Comparison of ENCODE assay signal across 8 cellular contexts in the genomic region with DNA sequence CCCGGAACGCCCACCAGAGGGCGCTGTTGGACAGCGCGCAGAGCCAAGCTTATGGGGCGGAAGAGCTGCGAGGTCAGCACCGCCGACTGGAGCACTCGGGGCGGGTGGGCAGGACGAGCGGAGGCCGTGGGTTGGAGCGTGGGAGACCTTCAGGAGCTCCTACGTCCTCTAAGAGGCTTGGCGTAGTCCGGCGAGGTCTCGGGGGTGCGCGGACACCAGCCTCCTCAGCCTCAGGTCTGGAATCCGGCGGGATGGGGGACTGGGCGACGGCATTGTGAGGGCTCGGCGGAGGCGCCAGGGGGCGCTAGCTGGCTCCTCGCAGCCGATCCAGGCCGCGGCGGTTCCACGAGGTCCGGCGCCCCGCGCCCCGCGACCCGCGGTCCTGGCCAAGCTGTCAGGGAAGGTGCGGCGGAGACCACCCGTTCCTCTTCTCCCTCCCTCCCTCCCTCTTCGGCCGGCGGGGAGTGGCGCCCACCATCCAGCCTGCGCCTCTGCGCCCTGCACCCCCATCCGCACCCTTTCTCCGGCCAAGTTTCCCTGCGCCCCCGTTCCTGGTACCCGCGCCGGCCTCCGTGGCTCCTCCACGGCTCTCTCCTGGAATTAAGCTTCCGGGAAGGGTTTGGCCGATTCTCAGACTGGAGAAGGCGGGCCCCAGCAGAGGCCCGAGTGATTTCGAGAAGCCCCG. TPM values are rescaled to one million over a fixed set of nuclear protein-coding genes. Genes with fewer than 3 reads are reported as not detected.
DNase-seq lines count a peak whose midpoint lies in the region; ATAC-seq and TF ChIP-seq lines count a peak whose summit lies in the region.

No MANE protein-coding gene starts in this region.

- 1 to 5% (median 3%) methylated on average over 41 to 68 of the region's 68 CpGs for WGBS in stomach, 5 donors

- no peak overlapping the region for H3K27ac Mint-ChIP-seq in activated T-helper 17 cell treated with anti-CD3 and anti-CD28 coated beads, Interleukin-2, amount 50 U/mL, for 72 hours
- no peak overlapping the region for H3K27ac Mint-ChIP-seq in neural crest cell (ENCODE audit: unreplicated experiment)

- H3K4me1 Mint-ChIP-seq in activated T-helper 17 cell treated with anti-CD3 and anti-CD28 coated beads, Interleukin-2, amount 50 U/mL, for 72 hours: no peaks in the 10 kb centered on the region
- H3K4me1 Mint-ChIP-seq in neural crest cell: peaks cover 21% of the 10 kb centered on the region

- H3K36me3 ChIP-seq in stomach: no peaks in the 10 kb centered on the region

- DNase-seq in Daoy (ENCODE audit: low read depth) (peak; percentile 79), KBM-7 (peak; percentile 91), RKO (ENCODE audit: low spot score) (peak; percentile 77), fibroblast of the aortic adventitia (ENCODE audit: low read depth) (peak; percentile 72), neural crest cell (ENCODE audit: low read depth, low spot score) (peak; percentile 86), stomach (peak; percentile 81)

- peak overlapping the region; percentile 63 for H3K4me3 Mint-ChIP-seq in activated T-helper 17 cell treated with anti-CD3 and anti-CD28 coated beads, Interleukin-2, amount 50 U/mL, for 72 hours
- H3K4me3 Mint-ChIP-seq in neural crest cell: peak overlapping the region; percentile 64

- no peak for TF ChIP-seq POLR2A in stomach (IDR thresholded peaks at IDR 0.05)

- TF ChIP-seq EP300 in stomach (IDR thresholded peaks at IDR 0.05): no peak

- H3K9me3 Mint-ChIP-seq in activated T-helper 17 cell treated with anti-CD3 and anti-CD28 coated beads, Interleukin-2, amount 50 U/mL, for 72 hours: no peaks in the 10 kb centered on the region
- no peaks in the 10 kb centered on the region for H3K9me3 Mint-ChIP-seq in neural crest cell

- TF ChIP-seq CTCF in fibroblast of the aortic adventitia (IDR thresholded peaks at IDR 0.05; ENCODE audit: insufficient read depth, low read length) (peak; percentile 84), neural crest cell (conservative IDR thresholded peaks at IDR 0.05) (peak; percentile 98), stomach (IDR thresholded peaks at IDR 0.05) (peak in 6 of 7 experiments; percentile 88 to 99 (median 98))

- H3K27me3 Mint-ChIP-seq in activated T-helper 17 cell treated with anti-CD3 and anti-CD28 coated beads, Interleukin-2, amount 50 U/mL, for 72 hours: peaks cover 51% of the 10 kb centered on the region
- peaks cover 94% of the 10 kb centered on the region for H3K27me3 Mint-ChIP-seq in neural crest cell (ENCODE audit: low read depth)

- intact Hi-C loops in stomach (cut with DNase I; ENCODE audit: low total_unique reads): no loop called here

- no peaks in the 10 kb centered on the region for H3K36me3 Mint-ChIP-seq in activated T-helper 17 cell treated with anti-CD3 and anti-CD28 coated beads, Interleukin-2, amount 50 U/mL, for 72 hours (ENCODE audit: low read depth)
- no peaks in the 10 kb centered on the region for H3K36me3 Mint-ChIP-seq in neural crest cell (ENCODE audit: low read depth)

- peak; percentile 91 for ATAC-seq in GM21723 (IDR thresholded peaks at IDR 0.05; ENCODE audit: unreplicated experiment)
- peak; percentile 91 for ATAC-seq in activated T-helper 17 cell treated with anti-CD3 and anti-CD28 coated beads, Interleukin-2, amount 50 U/mL, for 72 hours (replicated peaks)

- in situ Hi-C loops in KBM-7 (cut with MboI; ENCODE audit: low pct_unique_long_range_greater_than_20kb, low sequenced_read_pairs): no loop called here

- H3K27me3 ChIP-seq in stomach: peaks cover 32 to 100% (median 91%) of the 10 kb centered on the region in 3 donors

- peak overlapping the region; percentile 62 for H3K4me3 ChIP-seq in fibroblast of the aortic adventitia (ENCODE audit: low read depth, low read length)
- peak overlapping the region; percentile 37 to 52 (median 44) for H3K4me3 ChIP-seq in stomach

- no peak overlapping the region for H3K27ac ChIP-seq in stomach

- no peaks in the 10 kb centered on the region for H3K9me3 ChIP-seq in stomach

- peaks cover 16 to 35% (median 29%) of the 10 kb centered on the region in 4 donors for H3K4me1 ChIP-seq in stomach

RNA-seq across cellular contexts. Expression of gene POLG, which starts 24.3 kb away (rescaled TPM):
- total RNA-seq in Daoy (2014; rRNA removed; shearing (Covaris generic)): 30.9 and 35.0 TPM in 2 replicates
- 10 to 100 TPM; 76.9 to 89.7 TPM for total RNA-seq in activated T-helper 17 cell treated with anti-CD3 and anti-CD28 coated beads, Interleukin-2, amount 50 U/mL, for 72 hours
- 40.3 and 69.7 TPM in 2 replicates for total RNA-seq in fibroblast of the aortic adventitia (ENCODE audit: low replicate concordance)
- total RNA-seq in neural crest cell: 66.5 and 73.5 TPM in 2 replicates
- 100 to 1,000 TPM in 2 of 5 donors, 10 to 100 TPM in 3; 42.4 to 172 (median 76.9) TPM for total RNA-seq in stomach
- polyA plus RNA-seq in stomach: 10 to 100 TPM; 22.7 to 40.5 (median 24.3) TPM
